ENCODE assay signal across 9 cellular contexts in the genomic region with DNA sequence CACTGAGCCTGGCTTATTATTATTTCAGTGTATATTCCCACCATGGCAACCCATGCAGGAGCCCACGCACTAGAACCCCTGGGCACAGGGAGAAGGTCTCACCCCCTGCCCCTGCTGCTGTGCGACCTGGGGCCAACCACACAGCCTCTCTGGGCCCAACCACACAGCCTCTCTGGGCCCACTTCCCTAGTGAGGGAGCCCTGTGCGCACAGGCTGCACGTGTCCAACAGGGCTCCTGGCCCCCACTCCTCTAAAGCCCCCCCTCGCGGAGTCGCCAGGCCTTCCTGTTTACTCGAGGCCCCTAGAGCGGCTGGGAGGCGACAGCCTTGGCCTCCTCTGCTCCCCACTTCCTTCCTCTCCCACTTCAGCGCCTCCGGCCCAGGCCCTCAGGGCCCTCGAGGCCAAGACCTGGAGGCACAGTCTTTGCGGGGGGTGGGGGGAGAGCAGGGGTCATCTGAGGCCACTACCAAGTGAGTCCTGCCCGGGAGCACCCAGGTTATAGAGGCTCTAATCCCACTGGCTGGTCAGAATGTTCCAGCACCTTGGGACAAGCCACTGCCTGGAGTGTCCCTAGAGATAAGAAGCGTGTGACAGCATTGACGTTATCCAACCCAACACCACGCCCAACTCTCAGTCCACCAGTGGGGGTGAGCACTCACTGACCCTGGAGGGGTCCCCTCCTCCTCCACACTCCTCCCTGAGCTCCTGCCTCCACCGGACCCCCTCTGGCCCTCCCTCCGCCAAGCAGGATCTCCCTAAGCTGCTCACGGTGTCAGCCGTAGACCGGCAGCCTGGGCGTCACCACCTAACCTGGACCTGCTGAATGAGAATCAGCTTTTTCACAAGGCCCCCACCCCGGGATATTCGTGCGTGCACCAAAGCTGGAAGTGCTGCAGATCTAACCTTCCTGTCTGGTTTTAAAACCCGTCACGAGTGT. TPM values are rescaled to one million over a fixed set of nuclear protein-coding genes. Genes with fewer than 3 reads are reported as not detected.
DNase-seq lines count a peak whose midpoint lies in the region; ATAC-seq and TF ChIP-seq lines count a peak whose summit lies in the region.
"Had no signal": no experiment of that assay in that cellular context is flagged by ENCODE, and none has a peak within 500 bp of the region (broad histone marks: within the 10 kb centered on the region; RNA-seq: fewer than 3 reads in every experiment).

No MANE protein-coding gene starts in this region.

- H3K4me3 ChIP-seq in cardiac muscle cell: no peak overlapping the region
- peak overlapping the region in 1 of 3 donors; percentile 41 for H3K4me3 ChIP-seq in skeletal muscle tissue (ENCODE audit: low read length in 3 of 3)

- H3K27me3 ChIP-seq in cardiac muscle cell: no peaks in the 10 kb centered on the region
- no peaks in the 10 kb centered on the region for H3K27me3 ChIP-seq in skeletal muscle tissue (ENCODE audit: control insufficient read depth in 3 of 3, insufficient read depth in 3 of 3, low read length in 3 of 3)

- peaks cover 54% of the 10 kb centered on the region for H3K4me1 ChIP-seq in cardiac muscle cell (ENCODE audit: low read depth)
- H3K4me1 ChIP-seq in skeletal muscle tissue (ENCODE audit: control insufficient read depth in 3 of 3, insufficient read depth in 3 of 3, low read length in 3 of 3): peaks cover 30 to 53% (median 38%) of the 10 kb centered on the region in 3 donors

- H3K9me3 ChIP-seq in cardiac muscle cell (ENCODE audit: low read depth) (no peaks in the 10 kb centered on the region), skeletal muscle tissue (ENCODE audit: control insufficient read depth in 3 of 3, low read length in 3 of 3) (no peaks in the 10 kb centered on the region)

- H3K9ac ChIP-seq in skeletal muscle tissue (ENCODE audit: low read depth in 1 of 3, low read length in 3 of 3): peak overlapping the region; percentile 23 to 72 (median 30)

- ATAC-seq in HG03108 (IDR thresholded peaks at IDR 0.05; ENCODE audit: unreplicated experiment): peak; percentile 42
- ATAC-seq in GM19324 (IDR thresholded peaks at IDR 0.05; ENCODE audit: low FRiP score, unreplicated experiment): no peak
- ATAC-seq in GM19023 (IDR thresholded peaks at IDR 0.05; ENCODE audit: unreplicated experiment): no peak

- H3K27ac ChIP-seq in cardiac muscle cell: peak overlapping the region; percentile 79
- H3K27ac ChIP-seq in skeletal muscle tissue (ENCODE audit: low read depth, low read length): peak overlapping the region; percentile 65

- DNase-seq in activated CD8-positive, alpha-beta memory T cell treated with anti-CD3 and anti-CD28 coated beads for 24 hours: peak; percentile 81
- DNase-seq in cardiac muscle cell (ENCODE audit: low read depth in 1 of 2, low spot score in 1 of 2): peak; percentile 44 to 58
- DNase-seq in SHP77 treated with DMSO at 0.1 percent for 48 hours (lab: John Stamatoyannopoulos, UW): no peak
- DNase-seq in NCI-H1048 (lab: John Stamatoyannopoulos, UW): no peak
- DNase-seq: activated T-cell treated with anti-CD3 and anti-CD28 coated beads, Interleukin-2, amount 50 U/mL, for 4 hours had no signal

- H3K36me3 ChIP-seq in cardiac muscle cell (no peaks in the 10 kb centered on the region), skeletal muscle tissue (ENCODE audit: control insufficient read depth in 3 of 3, insufficient read depth in 3 of 3, low read length in 3 of 3) (peaks cover 4 to 13% (median 5%) of the 10 kb centered on the region in 3 donors)

- TF ChIP-seq CTCF in cardiac muscle cell (IDR thresholded peaks at IDR 0.05; ENCODE audit: low read depth, low read length): no peak

RNA-seq across cellular contexts. Expression of a gene that starts 7.9 kb away (rescaled TPM):
- total RNA-seq in cardiac muscle cell (6.9 and 15.8 TPM in 2 replicates), skeletal muscle tissue (9.4 TPM)
- polyA plus RNA-seq in cardiac muscle cell: 12.6 and 35.4 TPM in 2 replicates

RNA-seq across cellular contexts. Expression of a gene that starts 15.1 kb away (rescaled TPM):
- total RNA-seq in cardiac muscle cell (174 and 175 TPM in 2 replicates), skeletal muscle tissue (359 TPM)
- 346 and 413 TPM in 2 replicates for polyA plus RNA-seq in cardiac muscle cell

RNA-seq across cellular contexts. Expression of a gene that starts 37.1 kb away (rescaled TPM):
- total RNA-seq in cardiac muscle cell (49.4 and 73.4 TPM in 2 replicates), skeletal muscle tissue (33.9 TPM)
- polyA plus RNA-seq in cardiac muscle cell: 53.0 and 85.2 TPM in 2 replicates

RNA-seq across cellular contexts. Expression of a gene that starts 54.5 kb away (rescaled TPM):
- total RNA-seq in cardiac muscle cell: 66.2 and 119 TPM in 2 replicates
- 48.8 and 71.4 TPM in 2 replicates for polyA plus RNA-seq in cardiac muscle cell
- 23.5 TPM for total RNA-seq in skeletal muscle tissue

RNA-seq across cellular contexts. Expression of a gene that starts 59.7 kb away (rescaled TPM):
- total RNA-seq in cardiac muscle cell: 112 and 123 TPM in 2 replicates
- polyA plus RNA-seq in cardiac muscle cell: 78.3 and 111 TPM in 2 replicates
- total RNA-seq in skeletal muscle tissue: 41.2 TPM

Comparison
In these comparisons a context has a peak if more than half of its experiments do, and no peak if none do; other contexts are left out.
1. DNase-seq: peak in activated CD8-positive, alpha-beta memory T cell treated with anti-CD3 and anti-CD28 coated beads for 24 hours (single experiment) and cardiac muscle cell (2 of 2); none in SHP77 treated with DMSO at 0.1 percent for 48 hours (single experiment) and NCI-H1048 (single experiment).